In genomic region chr1:234583755-234584430, GRCh38 we compare ENCODE assay signal across 14 cellular contexts. TPM values are rescaled to one million over a fixed set of nuclear protein-coding genes. Genes with fewer than 3 reads are reported as not detected.
DNase-seq lines count a peak whose midpoint lies in the region; ATAC-seq and TF ChIP-seq lines count a peak whose summit lies in the region.
"Had no signal": no experiment of that assay in that cellular context is flagged by ENCODE, and none has a peak within 500 bp of the region (broad histone marks: within the 10 kb centered on the region; RNA-seq: fewer than 3 reads in every experiment).

No MANE protein-coding gene starts in this region.

- 69 to 75% (median 70%) methylated on average over 9 of the region's 9 CpGs for WGBS in heart left ventricle, 4 donors
- WGBS in ovary, 3 donors, result 38 to 40% (median 40%) methylated on average over 9 of the region's 9 CpGs
- WGBS in aorta, 2 donors, result 28 to 32% methylated on average over 9 of the region's 9 CpGs

- peak overlapping the region; percentile 68 for H3K4me3 Mint-ChIP-seq in activated naive CD8-positive, alpha-beta T cell treated with anti-CD3 and anti-CD28 coated beads, Interleukin-2, amount 10 ng/mL, durations not matched to agents 7 days and 5 days
- no peak overlapping the region for H3K4me3 Mint-ChIP-seq in activated naive CD8-positive, alpha-beta T cell treated with anti-CD3 and anti-CD28 coated beads for 36 hours
- H3K4me3 Mint-ChIP-seq: activated CD4-positive, alpha-beta T cell treated with anti-CD3 and anti-CD28 coated beads for 36 hours; mesothelial cell of epicardium had no signal

- peaks cover 2% of the 10 kb centered on the region for H3K36me3 Mint-ChIP-seq in activated naive CD8-positive, alpha-beta T cell treated with anti-CD3 and anti-CD28 coated beads, Interleukin-2, amount 10 ng/mL, durations not matched to agents 7 days and 5 days
- H3K36me3 Mint-ChIP-seq in activated naive CD8-positive, alpha-beta T cell treated with anti-CD3 and anti-CD28 coated beads for 36 hours, result no peaks in the 10 kb centered on the region
- H3K36me3 Mint-ChIP-seq: mesothelial cell of epicardium had no signal

- TF ChIP-seq POLR2A in heart left ventricle (IDR thresholded peaks at IDR 0.05), result no peak
- no peak for TF ChIP-seq POLR2A in ovary (IDR thresholded peaks at IDR 0.05)

- POLR2A ChIA-PET in activated naive CD8-positive, alpha-beta T cell treated with anti-CD3 and anti-CD28 coated beads, Interleukin-2, amount 10 ng/mL, durations not matched to agents 7 days and 5 days (lab: Charles Lee), result interaction anchor here (0.5 to 2.3 kb wide), 3 partner anchors 15 to 39 kb away, joined by 4 to 6 read pairs (median 6); no protein-coding TSS in a partner anchor

- no peaks in the 10 kb centered on the region for H3K9me3 Mint-ChIP-seq in activated naive CD8-positive, alpha-beta T cell treated with anti-CD3 and anti-CD28 coated beads, Interleukin-2, amount 10 ng/mL, durations not matched to agents 7 days and 5 days
- peaks cover 2% of the 10 kb centered on the region for H3K9me3 Mint-ChIP-seq in activated naive CD8-positive, alpha-beta T cell treated with anti-CD3 and anti-CD28 coated beads for 36 hours

- H3K4me3 ChIP-seq in heart left ventricle (no peak overlapping the region), ovary (no peak overlapping the region), aorta (ENCODE audit: low read length in 2 of 2) (no peak overlapping the region)
- H3K4me3 ChIP-seq: skin epidermis had no signal

- H3K27ac Mint-ChIP-seq in activated naive CD8-positive, alpha-beta T cell treated with anti-CD3 and anti-CD28 coated beads, Interleukin-2, amount 10 ng/mL, durations not matched to agents 7 days and 5 days, result peak overlapping the region; percentile 87
- no peak overlapping the region for H3K27ac Mint-ChIP-seq in activated naive CD8-positive, alpha-beta T cell treated with anti-CD3 and anti-CD28 coated beads for 36 hours
- H3K27ac Mint-ChIP-seq: activated CD4-positive, alpha-beta T cell treated with anti-CD3 and anti-CD28 coated beads for 36 hours; mesothelial cell of epicardium had no signal

- H3K9me3 ChIP-seq in heart left ventricle (no peaks in the 10 kb centered on the region), ovary (no peaks in the 10 kb centered on the region), aorta (ENCODE audit: control insufficient read depth, low read length) (no peaks in the 10 kb centered on the region)

- H3K4me1 ChIP-seq in heart left ventricle, result peaks cover 4 to 61% (median 43%) of the 10 kb centered on the region in 12 donors
- H3K4me1 ChIP-seq in ovary (ENCODE audit: insufficient read depth), result peaks cover 15% of the 10 kb centered on the region
- H3K4me1 ChIP-seq in aorta (ENCODE audit: control insufficient read depth in 1 of 2, insufficient read depth in 2 of 2, low read length in 2 of 2), result peaks cover 0 to 6% of the 10 kb centered on the region in 2 donors

- TF ChIP-seq EP300 in ovary (IDR thresholded peaks at IDR 0.05), result no peak

- no peak for DNase-seq in activated naive CD8-positive, alpha-beta T cell treated with anti-CD3 and anti-CD28 coated beads, Interleukin-2, amount 10 ng/mL, durations not matched to agents 7 days and 5 days
- DNase-seq in activated naive CD8-positive, alpha-beta T cell treated with anti-CD3 and anti-CD28 coated beads for 36 hours, result no peak
- DNase-seq in heart left ventricle (no peak), ovary (peak; percentile 63 to 76 (median 67)), aorta (peak in 1 of 2 donors; percentile 70), NCI-H2107 (lab: John Stamatoyannopoulos, UW) (no peak), middle frontal gyrus (ENCODE audit: extremely low spot score, low spot score) (no peak), superior temporal gyrus (ENCODE audit: extremely low spot score) (no peak)
- DNase-seq: activated CD4-positive, alpha-beta T cell treated with anti-CD3 and anti-CD28 coated beads for 36 hours; activated gamma-delta T cell treated with Interleukin-2 at 50 U/mL for 16 hours; Karpas-422; NCI-H2029 had no signal

- peak; percentile 77 for ATAC-seq in activated naive CD8-positive, alpha-beta T cell treated with anti-CD3 and anti-CD28 coated beads, Interleukin-2, amount 10 ng/mL, durations not matched to agents 7 days and 5 days (ENCODE audit: low read depth)
- ATAC-seq in heart left ventricle (peak in 2 of 4 donors; percentile 8 to 27), aorta (ENCODE audit: low FRiP score) (no peak)
- ATAC-seq: activated CD4-positive, alpha-beta T cell treated with anti-CD3 and anti-CD28 coated beads for 36 hours had no signal

- TF ChIP-seq CTCF in heart left ventricle (IDR thresholded peaks at IDR 0.05), result no peak
- no peak for TF ChIP-seq CTCF in ovary (IDR thresholded peaks at IDR 0.05)

- H3K36me3 ChIP-seq in heart left ventricle (no peaks in the 10 kb centered on the region), ovary (no peaks in the 10 kb centered on the region), aorta (ENCODE audit: control insufficient read depth in 1 of 2, insufficient read depth in 2 of 2, low read length in 1 of 2) (no peaks in the 10 kb centered on the region)

- intact Hi-C loops in heart left ventricle (cut with DNase I) (loop anchor here in 7 of 10 donors (5.0 kb wide), 3 partner anchors 37 to 47 kb away; no protein-coding TSS in a partner anchor), ovary (cut with DNase I) (loop anchor here in 1 of 4 donors (5.0 kb wide), 1 partner anchor 47 kb away; no protein-coding TSS in a partner anchor), aorta (cut with DNase I) (loop anchor here (2.0 to 5.0 kb wide), 3 partner anchors 15 to 53 kb away; no protein-coding TSS in a partner anchor)

- peak overlapping the region in 11 of 12 donors; percentile 62 to 98 (median 86) for H3K27ac ChIP-seq in heart left ventricle
- peak overlapping the region in 1 of 2 donors; percentile 78 for H3K27ac ChIP-seq in ovary
- peak overlapping the region; percentile 88 to 93 for H3K27ac ChIP-seq in aorta (ENCODE audit: low read depth in 1 of 2, low read length in 2 of 2)

- peaks cover 2% of the 10 kb centered on the region for H3K27me3 Mint-ChIP-seq in activated naive CD8-positive, alpha-beta T cell treated with anti-CD3 and anti-CD28 coated beads, Interleukin-2, amount 10 ng/mL, durations not matched to agents 7 days and 5 days
- no peaks in the 10 kb centered on the region for H3K27me3 Mint-ChIP-seq in activated naive CD8-positive, alpha-beta T cell treated with anti-CD3 and anti-CD28 coated beads for 36 hours

- H3K4me1 Mint-ChIP-seq in activated naive CD8-positive, alpha-beta T cell treated with anti-CD3 and anti-CD28 coated beads, Interleukin-2, amount 10 ng/mL, durations not matched to agents 7 days and 5 days, result peaks cover 22% of the 10 kb centered on the region
- peaks cover 2% of the 10 kb centered on the region for H3K4me1 Mint-ChIP-seq in activated naive CD8-positive, alpha-beta T cell treated with anti-CD3 and anti-CD28 coated beads for 36 hours
- H3K4me1 Mint-ChIP-seq: activated CD4-positive, alpha-beta T cell treated with anti-CD3 and anti-CD28 coated beads for 36 hours had no signal

- H3K27me3 ChIP-seq in heart left ventricle (no peaks in the 10 kb centered on the region), ovary (no peaks in the 10 kb centered on the region), aorta (ENCODE audit: control insufficient read depth in 1 of 2, insufficient read depth in 2 of 2, low read length in 1 of 2) (no peaks in the 10 kb centered on the region)

RNA-seq across cellular contexts. Expression of gene IRF2BP2, which starts 26.1 kb away (rescaled TPM):
- total RNA-seq in activated naive CD8-positive, alpha-beta T cell treated with anti-CD3 and anti-CD28 coated beads, Interleukin-2, amount 10 ng/mL, durations not matched to agents 7 days and 5 days, result 100 to 1,000 TPM; 116 to 118 TPM
- total RNA-seq in activated naive CD8-positive, alpha-beta T cell treated with anti-CD3 and anti-CD28 coated beads for 36 hours, result 100 to 1,000 TPM; 109 to 111 TPM
- 100 to 1,000 TPM in 4 of 9 donors, 10 to 100 TPM in 5; 76.7 to 126 (median 81.3) TPM for total RNA-seq in heart left ventricle
- 10 to 100 TPM; 36.1 to 77.4 TPM for polyA plus RNA-seq in heart left ventricle
- 100 to 1,000 TPM in 6 of 7 donors, 10 to 100 TPM in 1; 66.9 to 180 (median 117) TPM for total RNA-seq in ovary
- 10 to 100 TPM; 83.9 to 98.8 TPM for polyA plus RNA-seq in ovary
- 100 to 1,000 TPM in 1 of 2 donors, 10 to 100 TPM in 1; 90.6 to 148 TPM for total RNA-seq in aorta
- polyA plus RNA-seq in aorta, result 100 to 1,000 TPM in 1 of 2 donors, 10 to 100 TPM in 1; 36.9 to 123 TPM

Comparison
In these comparisons a context has a peak if more than half of its experiments do, and no peak if none do; other contexts are left out.
1. DNase-seq: peak in ovary (5 of 5); none in activated naive CD8-positive, alpha-beta T cell treated with anti-CD3 and anti-CD28 coated beads, Interleukin-2, amount 10 ng/mL, durations not matched to agents 7 days and 5 days (single experiment), activated naive CD8-positive, alpha-beta T cell treated with anti-CD3 and anti-CD28 coated beads for 36 hours (single experiment), heart left ventricle (0 of 5), NCI-H2107 (single experiment), middle frontal gyrus (single experiment) and superior temporal gyrus (single experiment).